4 cellular contexts compared by ENCODE assay signal in genomic region chr7:52053525-52053924, GRCh38.
"Had no signal": no experiment of that assay in that cellular context is flagged by ENCODE, and none has a peak within 500 bp of the region (broad histone marks: within the 10 kb centered on the region; RNA-seq: fewer than 3 reads in every experiment).

No MANE protein-coding gene starts in this region.

- H3K27ac Mint-ChIP-seq: GM23338, H9 had no signal

- H3K4me1 Mint-ChIP-seq: GM23338, H9 had no signal

- H3K4me2 ChIP-seq: GM23338 had no signal

- H3K4me3 Mint-ChIP-seq: GM23338, H9 had no signal

- H3K4me3 ChIP-seq: GM23338 had no signal

- ATAC-seq: GM23338 had no signal

- DNase-seq: H9, HCEC 1CT, IMR-90 had no signal

- H3K9me3 Mint-ChIP-seq: GM23338, H9 had no signal
